Comparison of ENCODE assay signal across 8 cellular contexts in genomic region chr3:13420051-13420816, GRCh38. TPM values are rescaled to one million over a fixed set of nuclear protein-coding genes. Genes with fewer than 3 reads are reported as not detected.
DNase-seq lines count a peak whose midpoint lies in the region; ATAC-seq and TF ChIP-seq lines count a peak whose summit lies in the region.

TSS of gene NUP210 (minus strand) at chr3:13420322. CDS start at chr3:13420226, 96 bp downstream.

- peak within 1 kb of the TSS; percentile 18 for H3K27ac Mint-ChIP-seq in endothelial cell (ENCODE audit: unreplicated experiment)
- H3K27ac Mint-ChIP-seq in neural progenitor cell = peak within 1 kb of the TSS; percentile 59
- H3K27ac Mint-ChIP-seq in type B pancreatic cell = peak within 1 kb of the TSS; percentile 82

- H4K20me1 ChIP-seq in neural progenitor cell (ENCODE audit: low read depth) = peaks cover 38% of the 10 kb centered on the region

- H2AFZ ChIP-seq in neural progenitor cell (replicated peaks) = peak within 1 kb of the TSS; percentile 96

- peak; percentile 62 for ATAC-seq in HG02678 (IDR thresholded peaks at IDR 0.05; ENCODE audit: unreplicated experiment)

- peaks cover 20% of the 10 kb centered on the region for H3K4me1 ChIP-seq in neural progenitor cell

- no peak within 1 kb of the TSS for H3K27ac ChIP-seq in neural progenitor cell

- no peaks in the 10 kb centered on the region for H3K36me3 Mint-ChIP-seq in endothelial cell (ENCODE audit: low read depth, unreplicated experiment)
- no peaks in the 10 kb centered on the region for H3K36me3 Mint-ChIP-seq in neural progenitor cell
- no peaks in the 10 kb centered on the region for H3K36me3 Mint-ChIP-seq in type B pancreatic cell

- H3K9me3 ChIP-seq in neural progenitor cell (ENCODE audit: low read depth) = no peaks in the 10 kb centered on the region

- no peak within 1 kb of the TSS for H3K9ac ChIP-seq in neural progenitor cell

- H3K36me3 ChIP-seq in neural progenitor cell = no peaks in the 10 kb centered on the region

- peak within 1 kb of the TSS; percentile 65 for H3K4me3 ChIP-seq in neural progenitor cell

- H3F3A ChIP-seq in neural progenitor cell (ENCODE audit: low read depth) = peaks cover 8% of the 10 kb centered on the region

- H3K79me2 ChIP-seq in neural progenitor cell (ENCODE audit: low read depth) = peaks cover 43% of the 10 kb centered on the region

- peak within 1 kb of the TSS; percentile 50 for H3K4me3 Mint-ChIP-seq in endothelial cell (ENCODE audit: unreplicated experiment)
- H3K4me3 Mint-ChIP-seq in neural progenitor cell = peak within 1 kb of the TSS; percentile 87
- peak within 1 kb of the TSS; percentile 85 for H3K4me3 Mint-ChIP-seq in type B pancreatic cell

- DNase-seq in NCI-H1417 (lab: John Stamatoyannopoulos, UW) (peak; percentile 55 to 76 (median 74)), NCI-H1417 treated with DMSO at 0.1 percent for 48 hours (lab: John Stamatoyannopoulos, UW) (no peak), NCI-H1105 (lab: John Stamatoyannopoulos, UW) (peak; percentile 47), endothelial cell (ENCODE audit: low spot score) (peak; percentile 26), neural progenitor cell (ENCODE audit: low spot score) (peak; percentile 89), type B pancreatic cell (ENCODE audit: extremely low spot score, unreplicated experiment) (no peak)
- DNase-seq in activated CD4-positive, alpha-beta T cell treated with anti-CD3 and anti-CD28 coated beads, Interleukin-2, amount 50 U/mL, for 1 hour = peak; percentile 40

- no peak for TF ChIP-seq CTCF in endothelial cell (IDR thresholded peaks at IDR 0.05; ENCODE audit: unreplicated experiment)
- TF ChIP-seq CTCF in neural progenitor cell (IDR thresholded peaks at IDR 0.05) = peak; percentile 40
- peak; percentile 58 for TF ChIP-seq CTCF in type B pancreatic cell (conservative IDR thresholded peaks at IDR 0.05)

- peaks cover 15% of the 10 kb centered on the region for H3K27me3 ChIP-seq in neural progenitor cell

- H3K27me3 Mint-ChIP-seq in endothelial cell (ENCODE audit: unreplicated experiment) = peaks cover 4% of the 10 kb centered on the region
- H3K27me3 Mint-ChIP-seq in neural progenitor cell (ENCODE audit: insufficient read depth, low read depth) = peaks cover 10% of the 10 kb centered on the region
- peaks cover 19% of the 10 kb centered on the region for H3K27me3 Mint-ChIP-seq in type B pancreatic cell

- H3K4me1 Mint-ChIP-seq in endothelial cell (ENCODE audit: unreplicated experiment) = peaks cover 6% of the 10 kb centered on the region
- peaks cover 31% of the 10 kb centered on the region for H3K4me1 Mint-ChIP-seq in neural progenitor cell
- peaks cover 17% of the 10 kb centered on the region for H3K4me1 Mint-ChIP-seq in type B pancreatic cell (ENCODE audit: unreplicated experiment)

- H3K4me2 ChIP-seq in neural progenitor cell = peak within 1 kb of the TSS; percentile 98

- no peaks in the 10 kb centered on the region for H3K9me3 Mint-ChIP-seq in endothelial cell (ENCODE audit: unreplicated experiment)
- H3K9me3 Mint-ChIP-seq in neural progenitor cell = no peaks in the 10 kb centered on the region
- H3K9me3 Mint-ChIP-seq in type B pancreatic cell = no peaks in the 10 kb centered on the region

RNA-seq across cellular contexts. Expression of gene NUP210, which starts in this region (rescaled TPM):
- 3.0 TPM for total RNA-seq in endothelial cell (ENCODE audit: unreplicated experiment)
- 37.1 and 78.9 TPM in 2 replicates for total RNA-seq in neural progenitor cell (ENCODE audit: low replicate concordance)
- 21.6 and 26.5 TPM in 2 replicates for total RNA-seq in type B pancreatic cell (ENCODE audit: low replicate concordance)

Comparison
In these comparisons a context has a peak if more than half of its experiments do, and no peak if none do; other contexts are left out.
1. DNase-seq: peak in NCI-H1417 (3 of 3), NCI-H1105 (single experiment), activated CD4-positive, alpha-beta T cell treated with anti-CD3 and anti-CD28 coated beads, Interleukin-2, amount 50 U/mL, for 1 hour (single experiment), endothelial cell (single experiment) and neural progenitor cell (single experiment); none in NCI-H1417 treated with DMSO at 0.1 percent for 48 hours (single experiment) and type B pancreatic cell (single experiment).
2. H3K27ac Mint-ChIP-seq: peak in every context shown above with its lines; median percentile 82 in type B pancreatic cell; 59 in neural progenitor cell; 18 in endothelial cell.
3. Peak in every context shown above with its lines, with median percentiles within 50 percentile points of each other: H3K4me3 Mint-ChIP-seq.